8 cellular contexts compared by ENCODE assay signal in genomic region chr9:133460405-133461175, GRCh38. TPM values are rescaled to one million over a fixed set of nuclear protein-coding genes. Genes with fewer than 3 reads are reported as not detected.
DNase-seq lines count a peak whose midpoint lies in the region; ATAC-seq and TF ChIP-seq lines count a peak whose summit lies in the region.

No MANE protein-coding gene starts in this region.

- H3K4ac ChIP-seq in trophoblast cell (ENCODE audit: low read depth, low read length): no peak overlapping the region

- peak overlapping the region; percentile 68 to 97 (median 92) for H3K27ac ChIP-seq in heart right ventricle
- H3K27ac ChIP-seq in trophoblast cell (ENCODE audit: low read depth, low read length): peak overlapping the region; percentile 91

- peak overlapping the region; percentile 80 for H3K4me2 ChIP-seq in trophoblast cell (ENCODE audit: low read length)

- H3K4me1 ChIP-seq in heart right ventricle (peaks cover 4 to 19% (median 16%) of the 10 kb centered on the region in 9 donors), trophoblast cell (ENCODE audit: control insufficient read depth in 1 of 2, insufficient read depth in 2 of 2, low read length in 2 of 2) (peaks cover 5 to 10% of the 10 kb centered on the region in 2 experiments)

- H3K23ac ChIP-seq in trophoblast cell (ENCODE audit: low read length): no peak overlapping the region

- peak overlapping the region; percentile 97 for H4K91ac ChIP-seq in trophoblast cell (ENCODE audit: low read depth, low read length)

- ATAC-seq in Right ventricle myocardium superior (ENCODE audit: poor library complexity) (peak; percentile 26), HG02571 (IDR thresholded peaks at IDR 0.05; ENCODE audit: unreplicated experiment) (peak; percentile 19), heart right ventricle (peak; percentile 0 to 45 (median 6))

- H4K12ac ChIP-seq in trophoblast cell (ENCODE audit: low read depth, low read length): no peak overlapping the region

- no peak overlapping the region for H3K14ac ChIP-seq in trophoblast cell (ENCODE audit: low read length)

- WGBS in heart right ventricle, 2 donors: 11 to 14% methylated on average over 21 to 29 of the region's 30 CpGs
- WGBS in trophoblast cell (ENCODE audit: extremely low coverage, insufficient coverage, insufficient read length): no CpG with 5 or more reads among the region's 30 CpGs

- intact Hi-C loops in Right ventricle myocardium superior (cut with DNase I) (no loop called here), cardiac septum (cut with DNase I) (no loop called here), heart right ventricle (cut with DNase I) (no loop called here)

- peak overlapping the region; percentile 63 for H3K9ac ChIP-seq in trophoblast cell (ENCODE audit: low read length)

- no peak overlapping the region for H2BK12ac ChIP-seq in trophoblast cell (ENCODE audit: low read length)

- H3K27me3 ChIP-seq in heart right ventricle (no peaks in the 10 kb centered on the region), trophoblast cell (ENCODE audit: insufficient read depth, low read length) (no peaks in the 10 kb centered on the region)

- H4K8ac ChIP-seq in trophoblast cell (ENCODE audit: low read depth, low read length): peak overlapping the region; percentile 34

- peaks cover 2% of the 10 kb centered on the region for H3K79me2 ChIP-seq in trophoblast cell (ENCODE audit: control insufficient read depth, insufficient read depth, low read length, poor library complexity)

- H3K9me3 ChIP-seq in heart right ventricle (no peaks in the 10 kb centered on the region), trophoblast cell (ENCODE audit: insufficient read depth, low read depth, low read length) (no peaks in the 10 kb centered on the region)

- peak overlapping the region; percentile 0 for H2AFZ ChIP-seq in trophoblast cell (ENCODE audit: insufficient read depth, low read length, poor library complexity)

- no peak overlapping the region for H2AK5ac ChIP-seq in trophoblast cell (ENCODE audit: low read length)

- H3K4me3 ChIP-seq in heart right ventricle (peak overlapping the region; percentile 45 to 94 (median 86)), trophoblast cell (ENCODE audit: low read depth, low read length) (peak overlapping the region; percentile 92)

- H3K79me1 ChIP-seq in trophoblast cell (ENCODE audit: low read length): peaks cover 5% of the 10 kb centered on the region

- no peak overlapping the region for H3K18ac ChIP-seq in trophoblast cell (ENCODE audit: low read length)

- DNase-seq in Right ventricle myocardium superior (peak; percentile 67), cardiac septum (ENCODE audit: low spot score) (no peak), NCI-H146 (lab: John Stamatoyannopoulos, UW) (peak; percentile 81), heart right ventricle (peak in 1 of 2 donors; percentile 59), trophoblast cell (peak; percentile 53 to 67), T-helper 9 cell (no peak)
- peak; percentile 27 for DNase-seq in activated gamma-delta T cell treated with anti-CD3 and anti-CD28 coated beads, Interleukin-2, amount 50 U/mL, for 16 hours (ENCODE audit: low read depth)

- peak overlapping the region; percentile 93 for H2BK5ac ChIP-seq in trophoblast cell (ENCODE audit: low read depth, low read length, poor library complexity)

- no peak for TF ChIP-seq CTCF in heart right ventricle (IDR thresholded peaks at IDR 0.05)

- H2BK120ac ChIP-seq in trophoblast cell (ENCODE audit: insufficient read depth, low read length, poor library complexity): no peak overlapping the region

- H3K36me3 ChIP-seq in heart right ventricle: peaks cover 0 to 8% (median 0%) of the 10 kb centered on the region in 9 donors
- H3K36me3 ChIP-seq in trophoblast cell (ENCODE audit: control insufficient read depth in 1 of 2, insufficient read depth in 2 of 2, low read length in 2 of 2): peaks cover 9 to 10% of the 10 kb centered on the region in 2 experiments

RNA-seq across cellular contexts. Expression of gene CACFD1, which starts 0.8 kb away (rescaled TPM):
- 12.9 TPM for total RNA-seq in Right ventricle myocardium superior
- total RNA-seq in cardiac septum: 15.0 TPM
- 10 to 100 TPM in 9 of 10 donors, 1 to 10 TPM in 1; 8.8 to 12.6 (median 10.8) TPM for total RNA-seq in heart right ventricle
- 10 to 100 TPM; 10.0 to 17.3 TPM for polyA plus RNA-seq in heart right ventricle
- 7.8 and 8.7 TPM in 2 replicates for polyA plus RNA-seq in trophoblast cell (2013)

RNA-seq across cellular contexts. Expression of gene SLC2A6, which starts 18.3 kb away (rescaled TPM):
- total RNA-seq in Right ventricle myocardium superior: 2.9 TPM
- 3.6 TPM for total RNA-seq in cardiac septum
- 1 to 10 TPM; 1.3 to 7.0 (median 2.2) TPM for total RNA-seq in heart right ventricle
- polyA plus RNA-seq in heart right ventricle: 1 to 10 TPM; 4.9 to 5.6 TPM
- 4.5 and 4.7 TPM in 2 replicates for polyA plus RNA-seq in trophoblast cell (2013)

RNA-seq across cellular contexts. Expression of gene ADAMTS13, which starts 38.4 kb away (rescaled TPM):
- total RNA-seq in Right ventricle myocardium superior (2.8 TPM), cardiac septum (3.3 TPM), heart right ventricle (1 to 10 TPM; 2.2 to 4.8 (median 3.5) TPM)
- polyA plus RNA-seq in heart right ventricle: 10 to 100 TPM in 1 of 2 donors, 1 to 10 TPM in 1; 1.5 to 17.8 TPM
- 1.8 and 2.2 TPM in 2 replicates for polyA plus RNA-seq in trophoblast cell (2013)

RNA-seq across cellular contexts. Expression of gene REXO4, which starts 42.8 kb away (rescaled TPM):
- total RNA-seq in Right ventricle myocardium superior (18.0 TPM), cardiac septum (12.2 TPM), heart right ventricle (10 to 100 TPM in 8 of 10 donors, 1 to 10 TPM in 2; 9.3 to 20.8 (median 10.9) TPM)
- polyA plus RNA-seq in heart right ventricle: 10 to 100 TPM; 11.8 to 19.1 TPM
- polyA plus RNA-seq in trophoblast cell (2013): 22.5 and 23.3 TPM in 2 replicates

Comparison
In these comparisons a context has a peak if more than half of its experiments do, and no peak if none do; other contexts are left out.
1. DNase-seq: peak in Right ventricle myocardium superior (single experiment), NCI-H146 (single experiment), activated gamma-delta T cell treated with anti-CD3 and anti-CD28 coated beads, Interleukin-2, amount 50 U/mL, for 16 hours (single experiment) and trophoblast cell (2 of 2); none in cardiac septum (single experiment) and T-helper 9 cell (single experiment).
2. Peak in every context shown above with its lines, with median percentiles within 50 percentile points of each other: ATAC-seq.